In the genomic region with DNA sequence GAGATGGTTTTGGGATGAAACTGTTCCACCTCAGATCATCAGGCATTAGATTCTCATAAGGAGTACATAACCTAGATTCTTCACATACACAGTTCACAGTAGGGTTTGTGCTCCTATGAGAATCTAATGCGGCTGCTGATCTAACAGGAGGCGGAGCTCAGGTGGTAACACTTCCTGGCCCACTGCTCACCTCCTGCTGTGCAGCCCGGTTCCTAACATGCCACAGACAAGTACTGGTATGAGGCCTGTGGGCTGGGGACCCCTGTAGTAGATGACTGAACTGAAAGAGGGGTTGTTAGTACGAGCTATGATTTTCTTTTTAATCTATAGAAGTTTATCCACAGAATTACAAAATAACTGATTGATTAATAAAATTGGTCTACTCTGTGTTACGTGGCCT, we compare ENCODE assay signal across 39 cellular contexts. TPM values are rescaled to one million over a fixed set of nuclear protein-coding genes. Genes with fewer than 3 reads are reported as not detected.
"Had no signal": no experiment of that assay in that cellular context is flagged by ENCODE, and none has a peak within 500 bp of the region (broad histone marks: within the 10 kb centered on the region; RNA-seq: fewer than 3 reads in every experiment).

No MANE protein-coding gene starts in this region.

- H3K27ac ChIP-seq: adrenal gland, ascending aorta, body of pancreas, brain microvascular endothelial cell, breast epithelium had no signal

- H3K36me3 Mint-ChIP-seq: activated naive CD4-positive, alpha-beta T cell treated with anti-CD3 and anti-CD28 coated beads, Interleukin-2, amount 10 ng/mL, durations not matched to agents 7 days and 5 days; activated naive CD4-positive, alpha-beta T cell treated with anti-CD3 and anti-CD28 coated beads, Interleukin-2, amount 50 U/mL, for 24 hours; activated naive CD4-positive, alpha-beta T cell treated with anti-CD3 and anti-CD28 coated beads, Interleukin-2, amount 50 U/mL, for 72 hours; activated naive CD8-positive, alpha-beta T cell; activated naive CD8-positive, alpha-beta T cell treated with anti-CD3 and anti-CD28 coated beads for 36 hours; activated naive CD8-positive, alpha-beta T cell treated with anti-CD3 and anti-CD28 coated beads, Interleukin-2, amount 10 ng/mL, durations not matched to agents 7 days and 5 days had no signal

- H3K9me3 Mint-ChIP-seq: activated naive CD4-positive, alpha-beta T cell treated with anti-CD3 and anti-CD28 coated beads, Interleukin-2, amount 50 U/mL, for 24 hours; activated naive CD8-positive, alpha-beta T cell treated with anti-CD3 and anti-CD28 coated beads for 36 hours; activated naive CD8-positive, alpha-beta T cell treated with anti-CD3 and anti-CD28 coated beads, Interleukin-2, amount 10 ng/mL, durations not matched to agents 7 days and 5 days; activated naive CD8-positive, alpha-beta T cell treated with anti-CD3 and anti-CD28 coated beads, Interleukin-2, amount 50 U/mL, for 24 hours; activated T-cell treated with anti-CD3 and anti-CD28 coated beads, Interleukin-2, amount 50 U/mL, for 4 hours; activated T-helper 1 cell treated with anti-CD3 and anti-CD28 coated beads, Interleukin-12 subunit alpha, Interleukin-12 subunit beta, Interleukin-2, Interleukin-4 antibody, amounts not matched to agents 30 ng/mL and 10 ng/mL and 1 ng/mL, durations not matched to agents 14 hours and 24 hours and 36 hours; activated T-helper 17 cell treated with anti-CD3 and anti-CD28 coated beads, Interleukin-2, amount 50 U/mL, for 72 hours; activated T-helper 2 cell treated with anti-CD3 and anti-CD28 coated beads, Interferon-gamma antibody, Interleukin-2, Interleukin-4, amounts not matched to agents 10 μg/mL and 5 μg/mL and 100 μg/mL, durations not matched to agents 14 hours and 24 hours and 36 hours had no signal

- H3K27ac Mint-ChIP-seq: activated naive CD4-positive, alpha-beta T cell treated with anti-CD3 and anti-CD28 coated beads for 36 hours; activated naive CD4-positive, alpha-beta T cell treated with anti-CD3 and anti-CD28 coated beads, Interleukin-2, amount 10 ng/mL, durations not matched to agents 7 days and 5 days; activated naive CD4-positive, alpha-beta T cell treated with anti-CD3 and anti-CD28 coated beads, Interleukin-2, amount 50 U/mL, for 24 hours; activated naive CD4-positive, alpha-beta T cell treated with anti-CD3 and anti-CD28 coated beads, Interleukin-2, amount 50 U/mL, for 72 hours; activated naive CD8-positive, alpha-beta T cell; activated naive CD8-positive, alpha-beta T cell treated with anti-CD3 and anti-CD28 coated beads for 36 hours; activated naive CD8-positive, alpha-beta T cell treated with anti-CD3 and anti-CD28 coated beads, Interleukin-2, amount 10 ng/mL, durations not matched to agents 7 days and 5 days; activated naive CD8-positive, alpha-beta T cell treated with anti-CD3 and anti-CD28 coated beads, Interleukin-2, amount 50 U/mL, for 24 hours; activated T-cell treated with anti-CD3 and anti-CD28 coated beads, Interleukin-2, amount 50 U/mL, for 24 hours; activated T-cell treated with anti-CD3 and anti-CD28 coated beads, Interleukin-2, amount 50 U/mL, for 72 hours; activated T-helper 1 cell treated with anti-CD3 and anti-CD28 coated beads, Interleukin-12 subunit alpha, Interleukin-12 subunit beta, Interleukin-2, Interleukin-4 antibody, amounts not matched to agents 30 ng/mL and 10 ng/mL and 1 ng/mL, durations not matched to agents 14 hours and 24 hours and 36 hours; activated T-helper 17 cell treated with anti-CD3 and anti-CD28 coated beads, Interleukin-2, amount 50 U/mL, for 72 hours; activated T-helper 2 cell treated with anti-CD3 and anti-CD28 coated beads, Interferon-gamma antibody, Interleukin-2, Interleukin-4, amounts not matched to agents 10 μg/mL and 5 μg/mL and 100 μg/mL, durations not matched to agents 14 hours and 24 hours and 36 hours; brain had no signal

- H3K4me1 Mint-ChIP-seq: activated naive CD4-positive, alpha-beta T cell treated with anti-CD3 and anti-CD28 coated beads, Interleukin-2, amount 10 ng/mL, durations not matched to agents 7 days and 5 days; activated naive CD4-positive, alpha-beta T cell treated with anti-CD3 and anti-CD28 coated beads, Interleukin-2, amount 50 U/mL, for 24 hours; activated naive CD8-positive, alpha-beta T cell treated with anti-CD3 and anti-CD28 coated beads for 36 hours; activated naive CD8-positive, alpha-beta T cell treated with anti-CD3 and anti-CD28 coated beads, Interleukin-2, amount 10 ng/mL, durations not matched to agents 7 days and 5 days; activated naive CD8-positive, alpha-beta T cell treated with anti-CD3 and anti-CD28 coated beads, Interleukin-2, amount 50 U/mL, for 24 hours; activated T-helper 17 cell treated with anti-CD3 and anti-CD28 coated beads, Interleukin-2, amount 50 U/mL, for 72 hours; central memory CD8-positive, alpha-beta T cell had no signal

- H3K4me3 ChIP-seq: adrenal gland, ascending aorta, body of pancreas, breast epithelium had no signal

- DNase-seq: activated effector memory CD4-positive, alpha-beta T cell treated with anti-CD3 and anti-CD28 coated beads, Interleukin-2, amount 50 U/mL, for 16 hours; activated effector memory CD4-positive, alpha-beta T cell treated with Interleukin-2 at 50 U/mL for 16 hours; activated gamma-delta T cell; activated gamma-delta T cell treated with Interleukin-2 at 50 U/mL for 16 hours; activated naive CD4-positive, alpha-beta T cell; activated naive CD4-positive, alpha-beta T cell treated with anti-CD3 and anti-CD28 coated beads for 36 hours; activated naive CD4-positive, alpha-beta T cell treated with anti-CD3 and anti-CD28 coated beads, Interleukin-2, amount 10 ng/mL, durations not matched to agents 7 days and 5 days; activated naive CD4-positive, alpha-beta T cell treated with anti-CD3 and anti-CD28 coated beads, Interleukin-2, amount 50 U/mL, for 16 hours; activated naive CD4-positive, alpha-beta T cell treated with Interleukin-2 at 50 U/mL for 16 hours; activated naive CD8-positive, alpha-beta T cell treated with anti-CD3 and anti-CD28 coated beads for 36 hours; activated naive CD8-positive, alpha-beta T cell treated with anti-CD3 and anti-CD28 coated beads, Interleukin-2, amount 10 ng/mL, durations not matched to agents 7 days and 5 days; activated naive CD8-positive, alpha-beta T cell treated with anti-CD3 and anti-CD28 coated beads, Interleukin-2, amount 50 U/mL, for 24 hours; activated T-cell treated with anti-CD3 and anti-CD28 coated beads for 4 hours; activated T-cell treated with anti-CD3 and anti-CD28 coated beads, Interleukin-2, amount 50 U/mL, for 1 hour; activated T-cell treated with anti-CD3 and anti-CD28 coated beads, Interleukin-2, amount 50 U/mL, for 24 hours; activated T-cell treated with anti-CD3 and anti-CD28 coated beads, Interleukin-2, amount 50 U/mL, for 4 hours; activated T-cell treated with anti-CD3 and anti-CD28 coated beads, Interleukin-2, amount 50 U/mL, for 48 hours; activated T-cell treated with anti-CD3 and anti-CD28 coated beads, Interleukin-2, amount 50 U/mL, for 72 hours; adrenal gland; amniotic stem cell; amygdala; anterior cingulate cortex; aorta; body of pancreas; brain microvascular endothelial cell; caudate nucleus; central memory CD4-positive, alpha-beta T cell; cerebellar nuclear complex had no signal

- H3K4me3 Mint-ChIP-seq: activated naive CD4-positive, alpha-beta T cell treated with anti-CD3 and anti-CD28 coated beads for 36 hours; activated naive CD4-positive, alpha-beta T cell treated with anti-CD3 and anti-CD28 coated beads, Interleukin-2, amount 10 ng/mL, durations not matched to agents 7 days and 5 days; activated naive CD4-positive, alpha-beta T cell treated with anti-CD3 and anti-CD28 coated beads, Interleukin-2, amount 50 U/mL, for 24 hours; activated naive CD8-positive, alpha-beta T cell; activated naive CD8-positive, alpha-beta T cell treated with anti-CD3 and anti-CD28 coated beads for 36 hours; activated naive CD8-positive, alpha-beta T cell treated with anti-CD3 and anti-CD28 coated beads, Interleukin-2, amount 10 ng/mL, durations not matched to agents 7 days and 5 days; activated naive CD8-positive, alpha-beta T cell treated with anti-CD3 and anti-CD28 coated beads, Interleukin-2, amount 50 U/mL, for 24 hours; activated T-cell treated with anti-CD3 and anti-CD28 coated beads, Interleukin-2, amount 50 U/mL, for 24 hours; activated T-cell treated with anti-CD3 and anti-CD28 coated beads, Interleukin-2, amount 50 U/mL, for 4 hours; activated T-cell treated with anti-CD3 and anti-CD28 coated beads, Interleukin-2, amount 50 U/mL, for 72 hours; activated T-helper 1 cell treated with anti-CD3 and anti-CD28 coated beads, Interleukin-12 subunit alpha, Interleukin-12 subunit beta, Interleukin-2, Interleukin-4 antibody, amounts not matched to agents 30 ng/mL and 10 ng/mL and 1 ng/mL, durations not matched to agents 14 hours and 24 hours and 36 hours; activated T-helper 17 cell treated with anti-CD3 and anti-CD28 coated beads, Interleukin-2, amount 50 U/mL, for 72 hours; brain; central memory CD8-positive, alpha-beta T cell had no signal

- H3K27me3 Mint-ChIP-seq: activated naive CD4-positive, alpha-beta T cell treated with anti-CD3 and anti-CD28 coated beads, Interleukin-2, amount 10 ng/mL, durations not matched to agents 7 days and 5 days; activated naive CD4-positive, alpha-beta T cell treated with anti-CD3 and anti-CD28 coated beads, Interleukin-2, amount 50 U/mL, for 24 hours; activated naive CD8-positive, alpha-beta T cell; activated naive CD8-positive, alpha-beta T cell treated with anti-CD3 and anti-CD28 coated beads for 36 hours; activated naive CD8-positive, alpha-beta T cell treated with anti-CD3 and anti-CD28 coated beads, Interleukin-2, amount 10 ng/mL, durations not matched to agents 7 days and 5 days; activated naive CD8-positive, alpha-beta T cell treated with anti-CD3 and anti-CD28 coated beads, Interleukin-2, amount 50 U/mL, for 24 hours; activated T-cell treated with anti-CD3 and anti-CD28 coated beads, Interleukin-2, amount 50 U/mL, for 24 hours; activated T-helper 17 cell treated with anti-CD3 and anti-CD28 coated beads, Interleukin-2, amount 50 U/mL, for 72 hours; brain; central memory CD8-positive, alpha-beta T cell had no signal

- ATAC-seq: activated naive CD4-positive, alpha-beta T cell treated with anti-CD3 and anti-CD28 coated beads, Interleukin-2, amount 50 U/mL, for 72 hours; activated naive CD8-positive, alpha-beta T cell treated with anti-CD3 and anti-CD28 coated beads, Interleukin-2, amount 50 U/mL, for 24 hours; activated T-cell treated with anti-CD3 and anti-CD28 coated beads, Interleukin-2, amount 50 U/mL, for 4 hours; activated T-cell treated with anti-CD3 and anti-CD28 coated beads, Interleukin-2, amount 50 U/mL, for 72 hours; activated T-helper 17 cell treated with anti-CD3 and anti-CD28 coated beads, Interleukin-2, amount 50 U/mL, for 72 hours; body of pancreas had no signal

- H3K4me1 ChIP-seq: adrenal gland, ascending aorta, body of pancreas, breast epithelium had no signal

- H3K9me3 ChIP-seq: adrenal gland, ascending aorta, body of pancreas, breast epithelium had no signal

- H3K36me3 ChIP-seq: adrenal gland, ascending aorta, brain microvascular endothelial cell, breast epithelium had no signal

- H3K27me3 ChIP-seq: adrenal gland, ascending aorta, body of pancreas, brain microvascular endothelial cell, breast epithelium had no signal

RNA-seq across cellular contexts. Expression of a gene that starts 48.1 kb away (rescaled TPM):
- total RNA-seq: activated naive CD4-positive, alpha-beta T cell treated with anti-CD3 and anti-CD28 coated beads for 36 hours; activated naive CD4-positive, alpha-beta T cell treated with anti-CD3 and anti-CD28 coated beads, Interleukin-2, amount 50 U/mL, for 72 hours; activated naive CD8-positive, alpha-beta T cell treated with anti-CD3 and anti-CD28 coated beads for 36 hours; activated naive CD8-positive, alpha-beta T cell treated with anti-CD3 and anti-CD28 coated beads, Interleukin-2, amount 10 ng/mL, durations not matched to agents 7 days and 5 days; activated T-cell treated with anti-CD3 and anti-CD28 coated beads, Interleukin-2, amount 50 U/mL, for 4 hours; activated T-cell treated with anti-CD3 and anti-CD28 coated beads, Interleukin-2, amount 50 U/mL, for 72 hours; activated T-helper 1 cell treated with anti-CD3 and anti-CD28 coated beads, Interleukin-12 subunit alpha, Interleukin-12 subunit beta, Interleukin-2, Interleukin-4 antibody, amounts not matched to agents 30 ng/mL and 10 ng/mL and 1 ng/mL, durations not matched to agents 14 hours and 24 hours and 36 hours; activated T-helper 17 cell treated with anti-CD3 and anti-CD28 coated beads, Interleukin-2, amount 50 U/mL, for 72 hours; activated T-helper 2 cell treated with anti-CD3 and anti-CD28 coated beads, Interferon-gamma antibody, Interleukin-2, Interleukin-4, amounts not matched to agents 10 μg/mL and 5 μg/mL and 100 μg/mL, durations not matched to agents 14 hours and 24 hours and 36 hours; ascending aorta; bronchial epithelial cell had no signal
- polyA plus RNA-seq: aorta had no signal
